ENCODE assay signal across 17 cellular contexts in genomic region chr13:110317496-110318195, GRCh38. TPM values are rescaled to one million over a fixed set of nuclear protein-coding genes. Genes with fewer than 3 reads are reported as not detected.
"Had no signal": no experiment of that assay in that cellular context is flagged by ENCODE, and none has a peak within 500 bp of the region (broad histone marks: within the 10 kb centered on the region; RNA-seq: fewer than 3 reads in every experiment).

No MANE protein-coding gene starts in this region.

- H3K9me3 ChIP-seq: left lung had no signal

- H3K27ac ChIP-seq: left lung had no signal

- H3K9me3 Mint-ChIP-seq: activated CD4-positive, alpha-beta T cell treated with anti-CD3 and anti-CD28 coated beads, Interleukin-2, amount 10 ng/mL, durations not matched to agents 7 days and 5 days; endodermal cell; natural killer cell treated with Interleukin-12 subunit alpha and Interleukin-12 subunit beta and Interleukin-15 and Interleukin-18, amount 100 ng/mL, for 72 hours; stimulated activated naive B cell treated with anti-CD40 and anti-IgM and Interleukin-4, amounts not matched to agents 10 μg/mL and 1 μg/mL and 100 μg/mL, for 72 hours; T-helper 2 cell treated with Interferon-gamma antibody and Interleukin-4, amounts not matched to agents 5 μg/mL and 100 μg/mL, for 36 hours had no signal

- DNase-seq: activated CD4-positive, alpha-beta T cell treated with anti-CD3 and anti-CD28 coated beads, Interleukin-2, amount 10 ng/mL, durations not matched to agents 7 days and 5 days; activated naive CD4-positive, alpha-beta T cell treated with Interleukin-2 at 50 U/mL for 16 hours; activated T-cell treated with anti-CD3 and anti-CD28 coated beads for 4 hours; aorta; erythroblast; hippocampal formation; left lung; mesendoderm; occipital lobe; stimulated activated naive B cell treated with anti-CD40 and anti-IgM and Interleukin-4, amounts not matched to agents 10 μg/mL and 1 μg/mL and 100 μg/mL, for 72 hours; substantia nigra; SW 1271 had no signal

- H3K27ac Mint-ChIP-seq: activated CD4-positive, alpha-beta T cell treated with anti-CD3 and anti-CD28 coated beads, Interleukin-2, amount 10 ng/mL, durations not matched to agents 7 days and 5 days; endodermal cell; natural killer cell treated with Interleukin-12 subunit alpha and Interleukin-12 subunit beta and Interleukin-15 and Interleukin-18, amount 100 ng/mL, for 72 hours; stimulated activated naive B cell treated with anti-CD40 and anti-IgM and Interleukin-4, amounts not matched to agents 10 μg/mL and 1 μg/mL and 100 μg/mL, for 72 hours; T-helper 2 cell treated with Interferon-gamma antibody and Interleukin-4, amounts not matched to agents 5 μg/mL and 100 μg/mL, for 36 hours; type B pancreatic cell had no signal

- H3K27me3 Mint-ChIP-seq: type B pancreatic cell had no signal

- H3K36me3 Mint-ChIP-seq: natural killer cell treated with Interleukin-12 subunit alpha and Interleukin-12 subunit beta and Interleukin-15 and Interleukin-18, amount 100 ng/mL, for 72 hours; stimulated activated naive B cell treated with anti-CD40 and anti-IgM and Interleukin-4, amounts not matched to agents 10 μg/mL and 1 μg/mL and 100 μg/mL, for 72 hours had no signal

- H3K27me3 ChIP-seq: left lung had no signal

- H3K4me3 ChIP-seq: left lung had no signal

- H3K4me3 Mint-ChIP-seq: activated CD4-positive, alpha-beta T cell treated with anti-CD3 and anti-CD28 coated beads, Interleukin-2, amount 10 ng/mL, durations not matched to agents 7 days and 5 days; endodermal cell; natural killer cell treated with Interleukin-12 subunit alpha and Interleukin-12 subunit beta and Interleukin-15 and Interleukin-18, amount 100 ng/mL, for 72 hours; stimulated activated naive B cell treated with anti-CD40 and anti-IgM and Interleukin-4, amounts not matched to agents 10 μg/mL and 1 μg/mL and 100 μg/mL, for 72 hours; T-helper 2 cell treated with Interferon-gamma antibody and Interleukin-4, amounts not matched to agents 5 μg/mL and 100 μg/mL, for 36 hours; type B pancreatic cell had no signal

- ATAC-seq: left lung; natural killer cell treated with Interleukin-12 subunit alpha and Interleukin-12 subunit beta and Interleukin-15 and Interleukin-18, amount 100 ng/mL, for 72 hours; stimulated activated naive B cell treated with anti-CD40 and anti-IgM and Interleukin-4, amounts not matched to agents 10 μg/mL and 1 μg/mL and 100 μg/mL, for 72 hours had no signal

- H3K4me1 Mint-ChIP-seq: stimulated activated naive B cell treated with anti-CD40 and anti-IgM and Interleukin-4, amounts not matched to agents 10 μg/mL and 1 μg/mL and 100 μg/mL, for 72 hours had no signal

RNA-seq across cellular contexts. Expression of gene COL4A2, which starts 10.6 kb away (rescaled TPM):
- total RNA-seq: activated CD4-positive, alpha-beta T cell treated with anti-CD3 and anti-CD28 coated beads, Interleukin-2, amount 10 ng/mL, durations not matched to agents 7 days and 5 days; activated CD8-positive, alpha-beta memory T cell treated with anti-CD3 and anti-CD28 coated beads for 36 hours; natural killer cell treated with Interleukin-12 subunit alpha and Interleukin-12 subunit beta and Interleukin-15 and Interleukin-18, amount 100 ng/mL, for 72 hours had no signal

RNA-seq across cellular contexts. Expression of gene COL4A1, which starts 10.7 kb away (rescaled TPM):
- total RNA-seq: activated CD8-positive, alpha-beta memory T cell treated with anti-CD3 and anti-CD28 coated beads for 36 hours; natural killer cell treated with Interleukin-12 subunit alpha and Interleukin-12 subunit beta and Interleukin-15 and Interleukin-18, amount 100 ng/mL, for 72 hours had no signal
